1 cellular context compared by ENCODE assay signal in the genomic region with DNA sequence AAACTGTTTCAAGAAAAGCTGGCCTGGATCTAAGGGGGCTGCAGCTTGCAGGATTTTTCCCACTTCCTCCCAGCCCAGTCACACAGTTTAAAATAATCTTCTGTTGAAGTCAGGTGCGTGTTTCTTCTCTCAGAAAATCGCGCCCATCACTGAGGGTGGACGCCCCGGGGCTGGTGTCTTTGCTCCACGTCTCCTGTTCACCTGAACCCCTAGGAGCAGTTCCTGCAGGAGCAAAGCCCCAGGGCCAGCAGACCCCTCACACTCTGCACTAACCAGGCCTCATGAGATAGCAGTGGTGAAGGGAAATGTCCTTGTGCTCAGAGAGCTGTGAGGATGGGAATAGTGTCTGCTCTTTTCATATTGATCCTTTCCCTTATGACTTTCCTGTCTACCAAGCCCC.
TF ChIP-seq lines count a peak whose summit lies in the region.

No MANE protein-coding gene starts in this region.

TF ChIP-seq in GM23338, 12 proteins besides CTCF, POLR2A, EP300 and RAD21 (continued from another document):
- TF ChIP-seq ZNF462 (CRISPR knock-in tag; IDR thresholded peaks at IDR 0.05): no peak
- TF ChIP-seq, protein P1, sequence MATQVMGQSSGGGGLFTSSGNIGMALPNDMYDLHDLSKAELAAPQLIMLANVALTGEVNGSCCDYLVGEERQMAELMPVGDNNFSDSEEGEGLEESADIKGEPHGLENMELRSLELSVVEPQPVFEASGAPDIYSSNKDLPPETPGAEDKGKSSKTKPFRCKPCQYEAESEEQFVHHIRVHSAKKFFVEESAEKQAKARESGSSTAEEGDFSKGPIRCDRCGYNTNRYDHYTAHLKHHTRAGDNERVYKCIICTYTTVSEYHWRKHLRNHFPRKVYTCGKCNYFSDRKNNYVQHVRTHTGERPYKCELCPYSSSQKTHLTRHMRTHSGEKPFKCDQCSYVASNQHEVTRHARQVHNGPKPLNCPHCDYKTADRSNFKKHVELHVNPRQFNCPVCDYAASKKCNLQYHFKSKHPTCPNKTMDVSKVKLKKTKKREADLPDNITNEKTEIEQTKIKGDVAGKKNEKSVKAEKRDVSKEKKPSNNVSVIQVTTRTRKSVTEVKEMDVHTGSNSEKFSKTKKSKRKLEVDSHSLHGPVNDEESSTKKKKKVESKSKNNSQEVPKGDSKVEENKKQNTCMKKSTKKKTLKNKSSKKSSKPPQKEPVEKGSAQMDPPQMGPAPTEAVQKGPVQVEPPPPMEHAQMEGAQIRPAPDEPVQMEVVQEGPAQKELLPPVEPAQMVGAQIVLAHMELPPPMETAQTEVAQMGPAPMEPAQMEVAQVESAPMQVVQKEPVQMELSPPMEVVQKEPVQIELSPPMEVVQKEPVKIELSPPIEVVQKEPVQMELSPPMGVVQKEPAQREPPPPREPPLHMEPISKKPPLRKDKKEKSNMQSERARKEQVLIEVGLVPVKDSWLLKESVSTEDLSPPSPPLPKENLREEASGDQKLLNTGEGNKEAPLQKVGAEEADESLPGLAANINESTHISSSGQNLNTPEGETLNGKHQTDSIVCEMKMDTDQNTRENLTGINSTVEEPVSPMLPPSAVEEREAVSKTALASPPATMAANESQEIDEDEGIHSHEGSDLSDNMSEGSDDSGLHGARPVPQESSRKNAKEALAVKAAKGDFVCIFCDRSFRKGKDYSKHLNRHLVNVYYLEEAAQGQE (IDR thresholded peaks at IDR 0.05; ENCODE audit: unreplicated experiment): no peak
- TF ChIP-seq POLR2AphosphoS5 (IDR thresholded peaks at IDR 0.05; ENCODE audit: low read depth): no peak
- no peak for TF ChIP-seq NANOG (IDR thresholded peaks at IDR 0.05; ENCODE audit: borderline replicate concordance)
- no peak for TF ChIP-seq CREB1 (CRISPR knock-in tag; IDR thresholded peaks at IDR 0.05; ENCODE audit: low read depth)
- TF ChIP-seq ETS1 (IDR thresholded peaks at IDR 0.05): no peak
- no peak for TF ChIP-seq EZH2phosphoT487 (IDR thresholded peaks at IDR 0.05; ENCODE audit: unreplicated experiment)
- no peak for TF ChIP-seq JUNB (IDR thresholded peaks at IDR 0.05; ENCODE audit: unreplicated experiment)
- TF ChIP-seq EZH2 (IDR thresholded peaks at IDR 0.05; ENCODE audit: low read depth, unreplicated experiment): no peak
- TF ChIP-seq STAT1 (IDR thresholded peaks at IDR 0.05; ENCODE audit: unreplicated experiment): no peak
TF ChIP-seq in GM23338: peak in this region for 0.
